29 cellular contexts compared by ENCODE assay signal in genomic region chr1:62392951-62393350, GRCh38.
"Had no signal": no experiment of that assay in that cellular context is flagged by ENCODE, and none has a peak within 500 bp of the region (broad histone marks: within the 10 kb centered on the region; RNA-seq: fewer than 3 reads in every experiment).

No MANE protein-coding gene starts in this region.

- H3K4me3 Mint-ChIP-seq: stimulated activated effector memory CD8-positive, alpha-beta T cell treated with anti-CD3 and anti-CD28 coated beads, Interleukin-12 subunit alpha, Interleukin-12 subunit beta, amount 100 ng/mL, for 72 hours; stimulated activated memory B cell treated with anti-CD40 and anti-IgM and Interleukin-4, amounts not matched to agents 10 μg/mL and 1 μg/mL and 100 μg/mL, for 72 hours; stimulated activated naive B cell treated with anti-CD40 and anti-IgM and Interleukin-4, amounts not matched to agents 10 μg/mL and 1 μg/mL and 100 μg/mL, for 72 hours; stimulated activated naive CD8-positive, alpha-beta T cell treated with anti-CD3 and anti-CD28 coated beads, Interleukin-15, amount 100 ng/mL, for 72 hours; stimulated activated naive CD8-positive, alpha-beta T cell treated with anti-CD3 and anti-CD28 coated beads, Interleukin-15, Interleukin-2, amounts not matched to agents 100 ng/mL and 50 ng/mL, for 24 hours; type B pancreatic cell had no signal

- H3K4me3 ChIP-seq: stomach, suprapubic skin, testis, thoracic aorta, thyroid gland, tibial artery, tibial nerve, transverse colon, upper lobe of left lung, upper lobe of right lung, uterus, vagina had no signal

- FAIRE-seq: urothelium cell line had no signal

- ATAC-seq: stimulated activated effector memory CD8-positive, alpha-beta T cell treated with anti-CD3 and anti-CD28 coated beads, Interleukin-12 subunit alpha, Interleukin-12 subunit beta, amount 100 ng/mL, for 72 hours; stimulated activated memory B cell treated with anti-CD40 and anti-IgM and Interleukin-4, amounts not matched to agents 10 μg/mL and 1 μg/mL and 100 μg/mL, for 72 hours; stimulated activated naive B cell treated with anti-CD40 and anti-IgM and Interleukin-4, amounts not matched to agents 10 μg/mL and 1 μg/mL and 100 μg/mL, for 72 hours; stimulated activated naive CD8-positive, alpha-beta T cell treated with anti-CD3 and anti-CD28 coated beads, Interleukin-15, amount 100 ng/mL, for 72 hours; stimulated activated naive CD8-positive, alpha-beta T cell treated with anti-CD3 and anti-CD28 coated beads, Interleukin-15, Interleukin-2, amounts not matched to agents 100 U/mL and 50 U/mL, for 24 hours; upper lobe of right lung had no signal

- H3K36me3 Mint-ChIP-seq: stimulated activated effector memory CD8-positive, alpha-beta T cell treated with anti-CD3 and anti-CD28 coated beads, Interleukin-12 subunit alpha, Interleukin-12 subunit beta, amount 100 ng/mL, for 72 hours; stimulated activated memory B cell treated with anti-CD40 and anti-IgM and Interleukin-4, amounts not matched to agents 10 μg/mL and 1 μg/mL and 100 μg/mL, for 72 hours; stimulated activated naive B cell treated with anti-CD40 and anti-IgM and Interleukin-4, amounts not matched to agents 10 μg/mL and 1 μg/mL and 100 μg/mL, for 72 hours; type B pancreatic cell had no signal

- H3K27ac Mint-ChIP-seq: stimulated activated effector memory CD8-positive, alpha-beta T cell treated with anti-CD3 and anti-CD28 coated beads, Interleukin-12 subunit alpha, Interleukin-12 subunit beta, amount 100 ng/mL, for 72 hours; stimulated activated memory B cell treated with anti-CD40 and anti-IgM and Interleukin-4, amounts not matched to agents 10 μg/mL and 1 μg/mL and 100 μg/mL, for 72 hours; stimulated activated naive B cell treated with anti-CD40 and anti-IgM and Interleukin-4, amounts not matched to agents 10 μg/mL and 1 μg/mL and 100 μg/mL, for 72 hours; stimulated activated naive CD8-positive, alpha-beta T cell treated with anti-CD3 and anti-CD28 coated beads, Interleukin-15, amount 100 ng/mL, for 72 hours; stimulated activated naive CD8-positive, alpha-beta T cell treated with anti-CD3 and anti-CD28 coated beads, Interleukin-15, Interleukin-2, amounts not matched to agents 100 ng/mL and 50 ng/mL, for 24 hours; type B pancreatic cell had no signal

- H3K4me1 Mint-ChIP-seq: stimulated activated effector memory CD8-positive, alpha-beta T cell treated with anti-CD3 and anti-CD28 coated beads, Interleukin-12 subunit alpha, Interleukin-12 subunit beta, amount 100 ng/mL, for 72 hours; stimulated activated memory B cell treated with anti-CD40 and anti-IgM and Interleukin-4, amounts not matched to agents 10 μg/mL and 1 μg/mL and 100 μg/mL, for 72 hours; stimulated activated naive B cell treated with anti-CD40 and anti-IgM and Interleukin-4, amounts not matched to agents 10 μg/mL and 1 μg/mL and 100 μg/mL, for 72 hours; stimulated activated naive CD8-positive, alpha-beta T cell treated with anti-CD3 and anti-CD28 coated beads, Interleukin-15, amount 100 ng/mL, for 72 hours had no signal

- H3K27ac ChIP-seq: stomach, suprapubic skin, testis, thoracic aorta, thyroid gland, tibial artery, transverse colon, upper lobe of left lung, upper lobe of right lung, uterus, vagina had no signal

- H3K9me3 ChIP-seq: stomach, suprapubic skin, testis, thoracic aorta, thyroid gland, tibial artery, tibial nerve, transverse colon, upper lobe of left lung, upper lobe of right lung, uterus, vagina had no signal

- H3K27me3 ChIP-seq: stomach, suprapubic skin, testis, thyroid gland, tibial nerve, transverse colon, upper lobe of left lung, upper lobe of right lung, uterus, vagina had no signal

- DNase-seq: stimulated activated CD4-positive, alpha-beta T cell treated with anti-CD3 and anti-CD28 coated beads, Interleukin-2, amount 100 ng/mL, for 48 hours; stimulated activated CD4-positive, alpha-beta T cell treated with anti-CD3 and anti-CD28 coated beads, Interleukin-4, amount 100 ng/mL, for 1 hour; stimulated activated CD4-positive, alpha-beta T cell treated with anti-CD3 and anti-CD28 coated beads, Interleukin-4, amount 100 ng/mL, for 24 hours; stimulated activated CD4-positive, alpha-beta T cell treated with anti-CD3 and anti-CD28 coated beads, Interleukin-4, amount 100 ng/mL, for 4 hours; stimulated activated CD8-positive, alpha-beta memory T cell treated with anti-CD3 and anti-CD28 coated beads, Interleukin-4, amount 100 ng/mL, for 48 hours; stimulated activated naive B cell treated with anti-CD40 and anti-IgM and Interleukin-4, amounts not matched to agents 10 μg/mL and 1 μg/mL and 100 μg/mL, for 72 hours; stimulated activated naive CD4-positive, alpha-beta T cell; stimulated activated naive CD4-positive, alpha-beta T cell treated with Interleukin-2 at 50 U/mL for 16 hours; stimulated activated naive CD8-positive, alpha-beta T cell treated with anti-CD3 and anti-CD28 coated beads, Interleukin-15, amount 100 ng/mL, for 72 hours; stimulated activated naive CD8-positive, alpha-beta T cell treated with anti-CD3 and anti-CD28 coated beads, Interleukin-15, Interleukin-2, amounts not matched to agents 100 U/mL and 50 U/mL, for 24 hours; stomach; substantia nigra; testis; thyroid gland; tibial artery; transverse colon; trophoblast cell; upper lobe of left lung; upper lobe of right lung; uterus had no signal

- H3K27me3 Mint-ChIP-seq: stimulated activated naive CD8-positive, alpha-beta T cell treated with anti-CD3 and anti-CD28 coated beads, Interleukin-15, Interleukin-2, amounts not matched to agents 100 ng/mL and 50 ng/mL, for 24 hours had no signal

- H3K4me1 ChIP-seq: stomach, testis, thyroid gland, tibial artery, transverse colon, upper lobe of left lung, upper lobe of right lung, uterus, vagina had no signal

- H3K36me3 ChIP-seq: stomach, suprapubic skin, thoracic aorta, thyroid gland, tibial artery, tibial nerve, transverse colon, upper lobe of left lung, upper lobe of right lung, uterus, vagina had no signal
